1 cellular context compared by ENCODE assay signal in the genomic region with DNA sequence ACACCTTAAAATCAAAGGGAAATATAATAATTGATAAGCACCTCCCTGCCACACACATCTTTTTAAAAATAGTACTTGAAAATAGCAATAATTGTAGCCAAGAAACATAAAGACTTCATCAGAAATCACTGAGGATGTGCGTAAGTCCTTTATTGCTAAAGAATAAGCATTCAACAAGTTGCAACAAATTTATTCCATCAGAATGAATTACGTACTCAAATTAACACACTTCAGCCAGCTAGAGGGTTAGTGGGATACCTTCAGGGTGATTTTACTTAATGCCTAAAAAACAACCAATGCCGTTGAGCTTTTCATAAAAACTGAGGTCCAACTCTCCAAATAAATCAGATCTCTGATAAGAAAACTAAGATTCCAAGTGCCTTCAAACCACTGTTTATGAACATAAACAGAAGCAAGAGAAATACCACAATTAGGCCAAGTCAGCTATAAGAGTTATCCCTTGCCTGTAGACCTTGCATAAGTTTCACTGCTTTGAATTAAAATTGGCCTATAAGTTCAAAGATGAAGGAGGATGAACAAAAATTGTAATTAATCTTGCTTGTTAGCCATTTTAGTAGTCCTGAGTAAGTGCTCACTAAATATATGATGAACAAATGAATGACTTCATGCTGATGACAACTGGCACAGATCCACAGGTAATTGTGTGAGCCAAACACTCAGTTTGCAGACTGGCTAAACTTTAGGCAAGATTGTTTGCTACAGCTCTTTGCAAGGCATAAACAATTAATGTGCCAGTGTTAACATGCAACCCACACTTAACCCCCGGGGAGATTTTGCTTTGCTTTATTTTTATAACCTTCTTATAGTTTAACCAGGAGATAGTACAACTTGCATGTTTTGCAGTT.
TF ChIP-seq lines count a peak whose summit lies in the region.

No MANE protein-coding gene starts in this region.

TF ChIP-seq in IMR-90, 13 proteins besides CTCF, POLR2A, EP300 and RAD21 (continued from another document):
- TF ChIP-seq, protein P1, sequence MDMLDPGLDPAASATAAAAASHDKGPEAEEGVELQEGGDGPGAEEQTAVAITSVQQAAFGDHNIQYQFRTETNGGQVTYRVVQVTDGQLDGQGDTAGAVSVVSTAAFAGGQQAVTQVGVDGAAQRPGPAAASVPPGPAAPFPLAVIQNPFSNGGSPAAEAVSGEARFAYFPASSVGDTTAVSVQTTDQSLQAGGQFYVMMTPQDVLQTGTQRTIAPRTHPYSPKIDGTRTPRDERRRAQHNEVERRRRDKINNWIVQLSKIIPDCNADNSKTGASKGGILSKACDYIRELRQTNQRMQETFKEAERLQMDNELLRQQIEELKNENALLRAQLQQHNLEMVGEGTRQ (IDR thresholded peaks at IDR 0.05; ENCODE audit: low read depth, low read length): no peak
- TF ChIP-seq BHLHE40 (IDR thresholded peaks at IDR 0.05; ENCODE audit: low read depth, low read length): no peak
- no peak for TF ChIP-seq CHD1 (IDR thresholded peaks at IDR 0.05; ENCODE audit: low read depth, low read length)
- TF ChIP-seq, protein P2, sequence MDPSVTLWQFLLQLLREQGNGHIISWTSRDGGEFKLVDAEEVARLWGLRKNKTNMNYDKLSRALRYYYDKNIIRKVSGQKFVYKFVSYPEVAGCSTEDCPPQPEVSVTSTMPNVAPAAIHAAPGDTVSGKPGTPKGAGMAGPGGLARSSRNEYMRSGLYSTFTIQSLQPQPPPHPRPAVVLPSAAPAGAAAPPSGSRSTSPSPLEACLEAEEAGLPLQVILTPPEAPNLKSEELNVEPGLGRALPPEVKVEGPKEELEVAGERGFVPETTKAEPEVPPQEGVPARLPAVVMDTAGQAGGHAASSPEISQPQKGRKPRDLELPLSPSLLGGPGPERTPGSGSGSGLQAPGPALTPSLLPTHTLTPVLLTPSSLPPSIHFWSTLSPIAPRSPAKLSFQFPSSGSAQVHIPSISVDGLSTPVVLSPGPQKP (IDR thresholded peaks at IDR 0.05; ENCODE audit: borderline replicate concordance, low read depth, low read length): no peak
- no peak for TF ChIP-seq MAZ (IDR thresholded peaks at IDR 0.05; ENCODE audit: borderline replicate concordance, low read depth, low read length)
- no peak for TF ChIP-seq RCOR1 (IDR thresholded peaks at IDR 0.05; ENCODE audit: insufficient replicate concordance, low read length)
